Comparison of ENCODE assay signal across 7 cellular contexts in genomic region chr19:51367565-51368365, GRCh38. TPM values are rescaled to one million over a fixed set of nuclear protein-coding genes. Genes with fewer than 3 reads are reported as not detected.
DNase-seq lines count a peak whose midpoint lies in the region; ATAC-seq and TF ChIP-seq lines count a peak whose summit lies in the region.

No MANE protein-coding gene starts in this region.

- intact Hi-C loops in colonic mucosa (cut with DNase I), result loop anchor here (2.0 kb wide), 1 partner anchor 27 kb away; no protein-coding TSS in a partner anchor
- intact Hi-C loops in left colon (cut with DNase I, micrococcal nuclease), result no loop called here

- ATAC-seq in GM18511 (IDR thresholded peaks at IDR 0.05; ENCODE audit: unreplicated experiment) (peak; percentile 78), HG02970 (IDR thresholded peaks at IDR 0.05; ENCODE audit: low FRiP score, unreplicated experiment) (peak; percentile 69), left colon (peak; percentile 84)

- H3K27ac ChIP-seq in colonic mucosa, result peak overlapping the region; percentile 91

- DNase-seq in NCI-H460 (ENCODE audit: extremely low read depth, low read depth) (peak; percentile 95), colonic mucosa (peak; percentile 100), left colon (peak; percentile 99 to 100)
- peak; percentile 100 for DNase-seq in activated CD4-positive, alpha-beta T cell treated with anti-CD3 and anti-CD28 coated beads for 48 hours
- DNase-seq in stimulated activated CD4-positive, alpha-beta T cell treated with anti-CD3 and anti-CD28 coated beads, Interleukin-1b, Interleukin-23, amount 100 ng/mL, for 4 hours (ENCODE audit: low read depth in 2 of 2), result peak; percentile 97 to 98

- peak overlapping the region; percentile 76 for H3K4me3 ChIP-seq in colonic mucosa

- H3K9ac ChIP-seq in colonic mucosa (ENCODE audit: low read depth in 2 of 2, low read length in 2 of 2), result peak overlapping the region; percentile 82 to 100

- peaks cover 10% of the 10 kb centered on the region for H3K4me1 ChIP-seq in colonic mucosa

- TF ChIP-seq CTCF in colonic mucosa (IDR thresholded peaks at IDR 0.05), result no peak

- H3K27me3 ChIP-seq in colonic mucosa, result no peaks in the 10 kb centered on the region

- H3K9me3 ChIP-seq in colonic mucosa, result no peaks in the 10 kb centered on the region

- no peaks in the 10 kb centered on the region for H3K36me3 ChIP-seq in colonic mucosa

RNA-seq across cellular contexts. Expression of gene CLDND2, which starts 1.0 kb away (rescaled TPM):
- total RNA-seq in NCI-H460 (2014; rRNA removed; shearing (Covaris generic)), result 0.27 and 1.2 TPM in 2 replicates
- polyA plus RNA-seq in NCI-H460 (2014; cell fraction: nucleus; rRNA removed), result not detected in 2 replicates
- total RNA-seq in colonic mucosa (1 to 10 TPM in 1 of 2 donors, not detected in 1; 2.9 TPM), left colon (1 to 10 TPM; 1.7 to 1.8 TPM)

RNA-seq across cellular contexts. Expression of gene ETFB, which starts 1.6 kb away (rescaled TPM):
- 77.3 and 88.4 TPM in 2 replicates for total RNA-seq in NCI-H460 (2014; rRNA removed; shearing (Covaris generic))
- polyA plus RNA-seq in NCI-H460 (2014; cell fraction: nucleus; rRNA removed), result 111 and 174 TPM in 2 replicates
- total RNA-seq in colonic mucosa (100 to 1,000 TPM; 141 to 217 TPM), left colon (100 to 1,000 TPM; 147 to 198 TPM)

RNA-seq across cellular contexts. Expression of gene NKG7, which starts 4.7 kb away (rescaled TPM):
- total RNA-seq in NCI-H460 (2014; rRNA removed; shearing (Covaris generic)), result not detected in 2 replicates
- polyA plus RNA-seq in NCI-H460 (2014; cell fraction: nucleus; rRNA removed), result not detected in 2 replicates
- total RNA-seq in colonic mucosa (1 to 10 TPM; 2.3 to 2.7 TPM), left colon (1 to 10 TPM; 1.5 to 5.0 TPM)

RNA-seq across cellular contexts. Expression of gene LIM2, which starts 20.0 kb away (rescaled TPM):
- total RNA-seq in NCI-H460 (2014; rRNA removed; shearing (Covaris generic)), result not detected in 2 replicates
- polyA plus RNA-seq in NCI-H460 (2014; cell fraction: nucleus; rRNA removed), result not detected in 2 replicates
- total RNA-seq in colonic mucosa, result not detected
- total RNA-seq in left colon, result not detected

RNA-seq across cellular contexts. Expression of gene C19orf84, which starts 22.6 kb away (rescaled TPM):
- not detected in 2 replicates for total RNA-seq in NCI-H460 (2014; rRNA removed; shearing (Covaris generic))
- polyA plus RNA-seq in NCI-H460 (2014; cell fraction: nucleus; rRNA removed), result not detected in 2 replicates
- total RNA-seq in colonic mucosa, result under 1 TPM in 1 of 2 donors, not detected in 1; 0.22 TPM
- not detected for total RNA-seq in left colon

Comparison
In these comparisons a context has a peak if more than half of its experiments do, and no peak if none do; other contexts are left out.
1. Peak in every context shown above with its lines: DNase-seq, ATAC-seq, H3K4me3 ChIP-seq and H3K27ac ChIP-seq.